In the genomic region with DNA sequence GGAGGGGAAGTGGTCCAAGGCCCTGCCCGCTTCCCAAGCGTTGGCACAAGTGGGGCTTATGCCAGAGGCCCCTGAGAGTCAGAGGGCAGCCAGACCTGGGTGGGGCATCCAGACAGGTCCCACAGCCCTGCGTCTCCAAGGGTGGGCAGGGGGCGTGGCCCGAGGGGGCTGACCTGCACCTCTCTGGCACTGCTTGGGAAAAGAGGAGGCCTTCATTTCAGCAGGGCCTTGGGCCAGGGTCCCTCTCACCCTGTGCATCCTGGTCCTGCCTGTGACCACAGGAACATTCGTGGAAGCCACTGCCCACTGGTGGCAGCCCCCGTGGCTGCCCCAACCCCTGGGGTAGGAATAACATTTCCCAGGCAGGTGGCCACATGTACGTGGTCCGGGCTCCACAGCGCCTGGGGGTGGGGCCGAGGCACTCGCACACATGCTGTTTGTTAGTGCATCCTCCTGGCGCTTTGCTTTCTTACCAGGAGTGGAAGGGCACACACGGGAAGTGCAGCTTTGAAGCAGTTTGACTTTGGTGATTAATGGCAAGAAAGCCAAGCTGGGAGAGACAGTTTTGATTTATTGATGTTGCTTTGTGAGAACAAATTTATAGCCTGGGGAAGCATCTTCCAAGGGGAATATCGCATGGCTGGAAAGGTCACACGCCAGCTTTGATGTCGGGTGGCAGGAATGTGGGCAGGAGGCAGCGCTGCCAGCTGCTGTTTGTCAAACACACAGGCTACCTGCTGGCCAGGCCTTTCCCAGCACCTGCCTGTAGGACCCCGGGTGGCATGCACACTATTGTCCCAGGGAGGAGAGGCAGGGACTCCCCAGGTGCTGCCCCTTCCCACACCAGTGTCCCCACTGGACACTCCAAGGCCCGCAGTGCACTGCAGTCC, we compare ENCODE assay signal across 15 cellular contexts. TPM values are rescaled to one million over a fixed set of nuclear protein-coding genes. Genes with fewer than 3 reads are reported as not detected.
DNase-seq lines count a peak whose midpoint lies in the region; ATAC-seq, FAIRE-seq and TF ChIP-seq lines count a peak whose summit lies in the region.
"Had no signal": no experiment of that assay in that cellular context is flagged by ENCODE, and none has a peak within 500 bp of the region (broad histone marks: within the 10 kb centered on the region; RNA-seq: fewer than 3 reads in every experiment).

No MANE protein-coding gene starts in this region.

- H3K4me1 Mint-ChIP-seq in activated T-helper 17 cell treated with anti-CD3 and anti-CD28 coated beads, Interleukin-2, amount 50 U/mL, for 72 hours = no peaks in the 10 kb centered on the region

- CTCF ChIA-PET in HepG2 (lab: Yijun Ruan, JAX; ENCODE audit: low intra/inter-chr PET ratio, low total read pairs) = interaction anchor here (1.7 to 6.8 kb wide), 2 partner anchors 27 to 58 kb away, joined by 3 to 181 read pairs; a partner anchor contains a TSS

- peak; percentile 46 for FAIRE-seq in HepG2 (lab: Jason Lieb, UNC)

- no peak overlapping the region for H2AFZ ChIP-seq in HepG2 (ENCODE audit: low read length)

- no peaks in the 10 kb centered on the region for H3K9me3 Mint-ChIP-seq in activated T-helper 17 cell treated with anti-CD3 and anti-CD28 coated beads, Interleukin-2, amount 50 U/mL, for 72 hours
- H3K9me3 Mint-ChIP-seq: activated naive CD4-positive, alpha-beta T cell treated with anti-CD3 and anti-CD28 coated beads for 36 hours; naive thymus-derived CD8-positive, alpha-beta T cell had no signal

- peaks cover 86% of the 10 kb centered on the region for H3K4me1 ChIP-seq in HepG2 (ENCODE audit: insufficient read depth, low read length)
- peaks cover 0 to 16% (median 4%) of the 10 kb centered on the region in 4 donors for H3K4me1 ChIP-seq in right lobe of liver

- in situ Hi-C loops in HepG2 (cut with HindIII; ENCODE audit: extremely low pct_ligation_motif_present, low pct_unique_long_range_greater_than_20kb) = no loop called here

- no peak overlapping the region for H3K4me3 Mint-ChIP-seq in activated T-helper 17 cell treated with anti-CD3 and anti-CD28 coated beads, Interleukin-2, amount 50 U/mL, for 72 hours
- H3K4me3 Mint-ChIP-seq: activated CD8-positive, alpha-beta T cell treated with anti-CD3 and anti-CD28 coated beads, Interleukin-2, amount 10 ng/mL, durations not matched to agents 7 days and 5 days; activated naive CD4-positive, alpha-beta T cell treated with anti-CD3 and anti-CD28 coated beads for 36 hours; B cell had no signal

- H3K27me3 Mint-ChIP-seq in activated T-helper 17 cell treated with anti-CD3 and anti-CD28 coated beads, Interleukin-2, amount 50 U/mL, for 72 hours = no peaks in the 10 kb centered on the region
- H3K27me3 Mint-ChIP-seq: B cell; naive thymus-derived CD8-positive, alpha-beta T cell had no signal

- BruUV-seq in HepG2 (replicated peaks; lab: Mats Ljungman, UMichigan) = TSS peak; percentile 18

- H3K36me3 ChIP-seq in HepG2 (replicated peaks in 1 of 2; ENCODE audit: control insufficient read depth in 1 of 2, insufficient read depth in 2 of 2, low read length in 2 of 2) (peaks cover 12% of the 10 kb centered on the region in 2 experiments; a peak in 3 of 5 replicates), right lobe of liver (peaks cover 0 to 8% (median 0%) of the 10 kb centered on the region in 4 donors)

- TF ChIP-seq CTCF in HepG2 (CRISPR knock-in tag; IDR thresholded peaks at IDR 0.05) = peak; percentile 57
- TF ChIP-seq CTCF in right lobe of liver (IDR thresholded peaks at IDR 0.05) = no peak

- no peak overlapping the region; the same call in 1 of the 2 replicates for H3K9ac ChIP-seq in HepG2 (ENCODE audit: insufficient read depth, low read depth, low read length)

- no peaks in the 10 kb centered on the region; the same call in 1 of the 2 replicates for H4K20me1 ChIP-seq in HepG2 (ENCODE audit: insufficient read depth, low read length)

- H3K27ac ChIP-seq in HepG2 (ENCODE audit: extremely low read length, insufficient read depth, low read length) (peak overlapping the region; percentile 68), right lobe of liver (no peak overlapping the region)
- H3K27ac ChIP-seq: heart left ventricle had no signal

- ATAC-seq in HepG2 (no peak), right lobe of liver (no peak)
- no peak for ATAC-seq in activated T-helper 17 cell treated with anti-CD3 and anti-CD28 coated beads, Interleukin-2, amount 50 U/mL, for 72 hours (replicated peaks)
- ATAC-seq: activated CD8-positive, alpha-beta T cell treated with anti-CD3 and anti-CD28 coated beads, Interleukin-2, amount 10 ng/mL, durations not matched to agents 7 days and 5 days; heart left ventricle; left cardiac atrium; naive thymus-derived CD8-positive, alpha-beta T cell had no signal

- DNase-seq in HepG2 (ENCODE audit: low spot score) (no peak), right lobe of liver (no peak), SHP77 treated with DMSO at 0.1 percent for 48 hours (lab: John Stamatoyannopoulos, UW) (peak; percentile 82), head of caudate nucleus (no peak), NCI-H526 (lab: John Stamatoyannopoulos, UW) (no peak)
- DNase-seq: activated CD8-positive, alpha-beta T cell treated with anti-CD3 and anti-CD28 coated beads, Interleukin-2, amount 10 ng/mL, durations not matched to agents 7 days and 5 days; activated naive CD4-positive, alpha-beta T cell treated with anti-CD3 and anti-CD28 coated beads for 36 hours; heart left ventricle; Kasumi-1; left cardiac atrium; naive thymus-derived CD8-positive, alpha-beta T cell; NCI-H2107; RPMI8226 had no signal

- no peaks in the 10 kb centered on the region for H3K9me3 ChIP-seq in HepG2 (ENCODE audit: low read length)
- no peaks in the 10 kb centered on the region for H3K9me3 ChIP-seq in right lobe of liver
- H3K9me3 ChIP-seq: heart left ventricle had no signal

- TF ChIP-seq EP300 in HepG2 (IDR thresholded peaks at IDR 0.05; ENCODE audit: low read depth in 2 of 2, low read length in 2 of 2) (no peak), HepG2 (CRISPR knock-in tag; IDR thresholded peaks at IDR 0.05; ENCODE audit: borderline replicate concordance) (no peak)

- H3K4me2 ChIP-seq in HepG2 (ENCODE audit: low read depth, low read length) = no peak overlapping the region

- no peak overlapping the region for H3K27ac Mint-ChIP-seq in activated T-helper 17 cell treated with anti-CD3 and anti-CD28 coated beads, Interleukin-2, amount 50 U/mL, for 72 hours
- H3K27ac Mint-ChIP-seq: activated CD8-positive, alpha-beta T cell treated with anti-CD3 and anti-CD28 coated beads, Interleukin-2, amount 10 ng/mL, durations not matched to agents 7 days and 5 days; activated naive CD4-positive, alpha-beta T cell treated with anti-CD3 and anti-CD28 coated beads for 36 hours; B cell; naive thymus-derived CD8-positive, alpha-beta T cell had no signal

- H3K27me3 ChIP-seq in HepG2 (ENCODE audit: control insufficient read depth in 1 of 2, insufficient read depth in 2 of 2, low read length in 2 of 2) (no peaks in the 10 kb centered on the region; a peak in 1 of 5 replicates), right lobe of liver (no peaks in the 10 kb centered on the region)
- H3K27me3 ChIP-seq: heart left ventricle had no signal

- 94% methylated on average over 19 of the region's 20 CpGs for WGBS in HepG2 (ENCODE audit: low lambda C conversion rate)
- WGBS in right lobe of liver (ENCODE audit: insufficient coverage, low coverage, low lambda C conversion rate, missing lambda C conversion rate) = no CpG with 5 or more reads among the region's 20 CpGs

- H3K4me3 ChIP-seq in HepG2 (replicated peaks in 1 of 3; ENCODE audit: insufficient read depth in 1 of 3, low read depth in 2 of 3, low read length in 3 of 3) (no peak overlapping the region), right lobe of liver (no peak overlapping the region)
- H3K4me3 ChIP-seq: heart left ventricle had no signal

- peaks cover 28% of the 10 kb centered on the region for H3K79me2 ChIP-seq in HepG2 (ENCODE audit: insufficient read depth, low read length)

- intact Hi-C loops in HepG2 (cut with micrococcal nuclease; ENCODE audit: unreplicated experiment) (no loop called here), right lobe of liver (cut with DNase I) (loop anchor here (5.0 to 10.0 kb wide), 3 partner anchors 56 to 134 kb away; a partner anchor contains a TSS), head of caudate nucleus (cut with DNase I) (no loop called here)

- POLR2A ChIA-PET in HepG2 (lab: Yijun Ruan, JAX) = interaction anchor here (1.0 to 14.1 kb wide), 6 partner anchors 20 to 84 kb away, joined by 3 to 470 read pairs (median 11); a partner anchor contains a TSS

- peaks cover 15% of the 10 kb centered on the region for H3K36me3 Mint-ChIP-seq in activated T-helper 17 cell treated with anti-CD3 and anti-CD28 coated beads, Interleukin-2, amount 50 U/mL, for 72 hours (ENCODE audit: low read depth)

- no peak for TF ChIP-seq RAD21 in HepG2 (CRISPR knock-in tag; IDR thresholded peaks at IDR 0.05)

- TF ChIP-seq POLR2A in HepG2 (IDR thresholded peaks at IDR 0.05; ENCODE audit: insufficient read depth in 1 of 2, low read depth in 2 of 2, low read length in 2 of 2) = no peak; a peak in 1 of 4 replicates
- no peak for TF ChIP-seq POLR2A in right lobe of liver (IDR thresholded peaks at IDR 0.05)

RNA-seq across cellular contexts. Expression of a gene that starts 4.3 kb away (rescaled TPM):
- 166 and 170 TPM in 2 replicates for total RNA-seq in HepG2 (2016; rRNA removed; fragmentation: Illumina TruSeq; extraction: Trizol)
- total RNA-seq in HepG2 (2016; cell fraction: cytosol; rRNA removed; fragmentation: Illumina TruSeq; extraction: Trizol; ENCODE audit: low read depth) = 262 and 321 TPM in 2 replicates
- total RNA-seq in HepG2 (2016; cell fraction: insoluble cytoplasmic fraction; rRNA removed; fragmentation: Illumina TruSeq; extraction: Trizol) = 171 and 173 TPM in 2 replicates
- total RNA-seq in HepG2 (2016; cell fraction: membrane; rRNA removed; fragmentation: Illumina TruSeq; extraction: Trizol) = 221 and 277 TPM in 2 replicates
- 85.1 and 103 TPM in 2 replicates for total RNA-seq in HepG2 (2016; cell fraction: nucleus; rRNA removed; fragmentation: Illumina TruSeq; extraction: Trizol)
- polyA plus RNA-seq in HepG2 (2011; rRNA removed) = 92.7 and 96.7 TPM in 2 replicates
- polyA plus RNA-seq in HepG2 (2011; cell fraction: cytosol; rRNA removed) = 88.8 and 138 TPM in 2 replicates
- polyA plus RNA-seq in HepG2 (2011; cell fraction: nucleus; rRNA removed) = 166 and 170 TPM in 2 replicates
- polyA plus RNA-seq in HepG2 (2012) = 46.3 and 61.5 TPM in 2 replicates
- 176 and 237 TPM in 2 replicates for polyA plus RNA-seq in HepG2 (2016; cell fraction: cytosol; fragmentation: Illumina TruSeq; extraction: Trizol; ENCODE audit: low read depth)
- polyA plus RNA-seq in HepG2 (2016; cell fraction: insoluble cytoplasmic fraction; fragmentation: Illumina TruSeq; extraction: Trizol; ENCODE audit: low read depth) = 143 and 150 TPM in 2 replicates
- 176 and 221 TPM in 2 replicates for polyA plus RNA-seq in HepG2 (2016; cell fraction: membrane; fragmentation: Illumina TruSeq; extraction: Trizol; ENCODE audit: low read depth)
- 178 and 180 TPM in 2 replicates for polyA plus RNA-seq in HepG2 (2016; cell fraction: nucleus; fragmentation: Illumina TruSeq; extraction: Trizol; ENCODE audit: insufficient read depth, low read depth)
- polyA minus RNA-seq in HepG2 (2011; rRNA and poly(A)+ RNA removed; ENCODE audit: low replicate concordance) = 32.0 and 49.8 TPM in 2 replicates
- 14.8 and 16.2 TPM in 2 replicates for polyA minus RNA-seq in HepG2 (2011; cell fraction: cytosol; rRNA and poly(A)+ RNA removed)
- 20.0 and 26.9 TPM in 2 replicates for polyA minus RNA-seq in HepG2 (2011; cell fraction: nucleus; rRNA and poly(A)+ RNA removed)
- 10 to 100 TPM; 27.3 to 81.1 (median 47.8) TPM for total RNA-seq in right lobe of liver
- 100 to 1,000 TPM in 1 of 2 donors, 10 to 100 TPM in 1; 66.1 to 102 TPM for total RNA-seq in activated T-helper 17 cell treated with anti-CD3 and anti-CD28 coated beads, Interleukin-2, amount 50 U/mL, for 72 hours

RNA-seq across cellular contexts. Expression of a gene that starts 4.7 kb away (rescaled TPM):
- total RNA-seq in HepG2 (2016; rRNA removed; fragmentation: Illumina TruSeq; extraction: Trizol) (21.4 and 48.1 TPM in 2 replicates), right lobe of liver (10 to 100 TPM in 3 of 6 experiments, 1 to 10 TPM in 3; 4.9 to 15.6 (median 11.9) TPM)
- 30.2 and 31.8 TPM in 2 replicates for total RNA-seq in HepG2 (2016; cell fraction: cytosol; rRNA removed; fragmentation: Illumina TruSeq; extraction: Trizol; ENCODE audit: low read depth)
- 20.6 and 49.6 TPM in 2 replicates for total RNA-seq in HepG2 (2016; cell fraction: insoluble cytoplasmic fraction; rRNA removed; fragmentation: Illumina TruSeq; extraction: Trizol)
- total RNA-seq in HepG2 (2016; cell fraction: membrane; rRNA removed; fragmentation: Illumina TruSeq; extraction: Trizol) = 14.9 and 19.0 TPM in 2 replicates
- 49.7 and 54.4 TPM in 2 replicates for total RNA-seq in HepG2 (2016; cell fraction: nucleus; rRNA removed; fragmentation: Illumina TruSeq; extraction: Trizol)
- polyA plus RNA-seq in HepG2 (2011; rRNA removed) = 11.6 and 14.1 TPM in 2 replicates
- 5.5 and 10.0 TPM in 2 replicates for polyA plus RNA-seq in HepG2 (2011; cell fraction: cytosol; rRNA removed)
- 112 and 182 TPM in 2 replicates for polyA plus RNA-seq in HepG2 (2011; cell fraction: nucleus; rRNA removed)
- polyA plus RNA-seq in HepG2 (2012) = 7.5 and 8.8 TPM in 2 replicates
- 3.3 and 4.2 TPM in 2 replicates for polyA plus RNA-seq in HepG2 (2016; cell fraction: cytosol; fragmentation: Illumina TruSeq; extraction: Trizol; ENCODE audit: low read depth)
- polyA plus RNA-seq in HepG2 (2016; cell fraction: insoluble cytoplasmic fraction; fragmentation: Illumina TruSeq; extraction: Trizol; ENCODE audit: low read depth) = 19.5 and 19.7 TPM in 2 replicates
- 9.1 and 9.2 TPM in 2 replicates for polyA plus RNA-seq in HepG2 (2016; cell fraction: membrane; fragmentation: Illumina TruSeq; extraction: Trizol; ENCODE audit: low read depth)
- polyA plus RNA-seq in HepG2 (2016; cell fraction: nucleus; fragmentation: Illumina TruSeq; extraction: Trizol; ENCODE audit: insufficient read depth, low read depth) = 129 and 136 TPM in 2 replicates
- 11.1 and 15.7 TPM in 2 replicates for polyA minus RNA-seq in HepG2 (2011; rRNA and poly(A)+ RNA removed; ENCODE audit: low replicate concordance)
- 6.1 and 8.2 TPM in 2 replicates for polyA minus RNA-seq in HepG2 (2011; cell fraction: cytosol; rRNA and poly(A)+ RNA removed)
- polyA minus RNA-seq in HepG2 (2011; cell fraction: nucleus; rRNA and poly(A)+ RNA removed) = 25.0 and 27.2 TPM in 2 replicates
- 10 to 100 TPM; 14.0 to 23.9 TPM for total RNA-seq in activated T-helper 17 cell treated with anti-CD3 and anti-CD28 coated beads, Interleukin-2, amount 50 U/mL, for 72 hours

RNA-seq across cellular contexts. Expression of a gene that starts 13.1 kb away (rescaled TPM):
- 4.0 and 10.5 TPM in 2 replicates for total RNA-seq in HepG2 (2016; rRNA removed; fragmentation: Illumina TruSeq; extraction: Trizol)
- total RNA-seq in HepG2 (2016; cell fraction: cytosol; rRNA removed; fragmentation: Illumina TruSeq; extraction: Trizol; ENCODE audit: low read depth) = 6.8 and 9.8 TPM in 2 replicates
- 3.9 and 12.6 TPM in 2 replicates for total RNA-seq in HepG2 (2016; cell fraction: insoluble cytoplasmic fraction; rRNA removed; fragmentation: Illumina TruSeq; extraction: Trizol)
- total RNA-seq in HepG2 (2016; cell fraction: membrane; rRNA removed; fragmentation: Illumina TruSeq; extraction: Trizol) = 7.3 and 10.1 TPM in 2 replicates
- 11.7 and 12.9 TPM in 2 replicates for total RNA-seq in HepG2 (2016; cell fraction: nucleus; rRNA removed; fragmentation: Illumina TruSeq; extraction: Trizol)
- 21.3 and 24.1 TPM in 2 replicates for polyA plus RNA-seq in HepG2 (2011; rRNA removed)
- 12.8 and 16.7 TPM in 2 replicates for polyA plus RNA-seq in HepG2 (2011; cell fraction: cytosol; rRNA removed)
- 111 and 165 TPM in 2 replicates for polyA plus RNA-seq in HepG2 (2011; cell fraction: nucleus; rRNA removed)
- 6.3 and 10.6 TPM in 2 replicates for polyA plus RNA-seq in HepG2 (2012)
- polyA plus RNA-seq in HepG2 (2016; cell fraction: cytosol; fragmentation: Illumina TruSeq; extraction: Trizol; ENCODE audit: low read depth) = 10.4 and 12.0 TPM in 2 replicates
- polyA plus RNA-seq in HepG2 (2016; cell fraction: insoluble cytoplasmic fraction; fragmentation: Illumina TruSeq; extraction: Trizol; ENCODE audit: low read depth) = 6.0 and 7.2 TPM in 2 replicates
- polyA plus RNA-seq in HepG2 (2016; cell fraction: membrane; fragmentation: Illumina TruSeq; extraction: Trizol; ENCODE audit: low read depth) = 8.8 and 10.0 TPM in 2 replicates
- polyA plus RNA-seq in HepG2 (2016; cell fraction: nucleus; fragmentation: Illumina TruSeq; extraction: Trizol; ENCODE audit: insufficient read depth, low read depth) = 45.9 and 51.6 TPM in 2 replicates
- polyA minus RNA-seq in HepG2 (2011; rRNA and poly(A)+ RNA removed; ENCODE audit: low replicate concordance) = 12.6 and 13.2 TPM in 2 replicates
- polyA minus RNA-seq in HepG2 (2011; cell fraction: cytosol; rRNA and poly(A)+ RNA removed) = 3.0 and 3.6 TPM in 2 replicates
- polyA minus RNA-seq in HepG2 (2011; cell fraction: nucleus; rRNA and poly(A)+ RNA removed) = 6.7 and 7.6 TPM in 2 replicates
- total RNA-seq in right lobe of liver = 1 to 10 TPM; 3.4 to 9.0 (median 5.4) TPM
- 1 to 10 TPM; 6.6 to 7.7 TPM for total RNA-seq in activated T-helper 17 cell treated with anti-CD3 and anti-CD28 coated beads, Interleukin-2, amount 50 U/mL, for 72 hours
- polyA plus RNA-seq: naive thymus-derived CD8-positive, alpha-beta T cell had no signal

RNA-seq across cellular contexts. Expression of a gene that starts 19.1 kb away (rescaled TPM):
- total RNA-seq in HepG2 (2016; rRNA removed; fragmentation: Illumina TruSeq; extraction: Trizol) = 286 and 311 TPM in 2 replicates
- 275 and 353 TPM in 2 replicates for total RNA-seq in HepG2 (2016; cell fraction: cytosol; rRNA removed; fragmentation: Illumina TruSeq; extraction: Trizol; ENCODE audit: low read depth)
- 302 and 321 TPM in 2 replicates for total RNA-seq in HepG2 (2016; cell fraction: insoluble cytoplasmic fraction; rRNA removed; fragmentation: Illumina TruSeq; extraction: Trizol)
- 228 and 297 TPM in 2 replicates for total RNA-seq in HepG2 (2016; cell fraction: membrane; rRNA removed; fragmentation: Illumina TruSeq; extraction: Trizol)
- 132 and 152 TPM in 2 replicates for total RNA-seq in HepG2 (2016; cell fraction: nucleus; rRNA removed; fragmentation: Illumina TruSeq; extraction: Trizol)
- 287 and 290 TPM in 2 replicates for polyA plus RNA-seq in HepG2 (2011; rRNA removed)
- polyA plus RNA-seq in HepG2 (2011; cell fraction: cytosol; rRNA removed) = 253 and 424 TPM in 2 replicates
- 645 and 737 TPM in 2 replicates for polyA plus RNA-seq in HepG2 (2011; cell fraction: nucleus; rRNA removed)
- 190 and 266 TPM in 2 replicates for polyA plus RNA-seq in HepG2 (2012)
- polyA plus RNA-seq in HepG2 (2016; cell fraction: cytosol; fragmentation: Illumina TruSeq; extraction: Trizol; ENCODE audit: low read depth) = 398 and 426 TPM in 2 replicates
- 296 and 330 TPM in 2 replicates for polyA plus RNA-seq in HepG2 (2016; cell fraction: insoluble cytoplasmic fraction; fragmentation: Illumina TruSeq; extraction: Trizol; ENCODE audit: low read depth)
- 308 and 335 TPM in 2 replicates for polyA plus RNA-seq in HepG2 (2016; cell fraction: membrane; fragmentation: Illumina TruSeq; extraction: Trizol; ENCODE audit: low read depth)
- polyA plus RNA-seq in HepG2 (2016; cell fraction: nucleus; fragmentation: Illumina TruSeq; extraction: Trizol; ENCODE audit: insufficient read depth, low read depth) = 280 and 299 TPM in 2 replicates
- polyA minus RNA-seq in HepG2 (2011; rRNA and poly(A)+ RNA removed; ENCODE audit: low replicate concordance) = 73.9 and 172 TPM in 2 replicates
- polyA minus RNA-seq in HepG2 (2011; cell fraction: cytosol; rRNA and poly(A)+ RNA removed) = 52.1 and 74.6 TPM in 2 replicates
- 61.5 and 67.5 TPM in 2 replicates for polyA minus RNA-seq in HepG2 (2011; cell fraction: nucleus; rRNA and poly(A)+ RNA removed)
- 1,000 to 10,000 TPM in 2 of 6 experiments, 100 to 1,000 TPM in 4; 389 to 1,607 (median 735) TPM for total RNA-seq in right lobe of liver
- total RNA-seq in activated T-helper 17 cell treated with anti-CD3 and anti-CD28 coated beads, Interleukin-2, amount 50 U/mL, for 72 hours = 10 to 100 TPM; 63.1 to 91.0 TPM

RNA-seq across cellular contexts. Expression of a gene that starts 33.2 kb away (rescaled TPM):
- total RNA-seq in HepG2 (2016; rRNA removed; fragmentation: Illumina TruSeq; extraction: Trizol) (27.8 and 64.0 TPM in 2 replicates), right lobe of liver (10 to 100 TPM; 29.9 to 53.3 (median 43.7) TPM)
- total RNA-seq in HepG2 (2016; cell fraction: cytosol; rRNA removed; fragmentation: Illumina TruSeq; extraction: Trizol; ENCODE audit: low read depth) = 72.5 and 73.8 TPM in 2 replicates
- 23.6 and 61.0 TPM in 2 replicates for total RNA-seq in HepG2 (2016; cell fraction: insoluble cytoplasmic fraction; rRNA removed; fragmentation: Illumina TruSeq; extraction: Trizol)
- 95.0 and 98.0 TPM in 2 replicates for total RNA-seq in HepG2 (2016; cell fraction: membrane; rRNA removed; fragmentation: Illumina TruSeq; extraction: Trizol)
- total RNA-seq in HepG2 (2016; cell fraction: nucleus; rRNA removed; fragmentation: Illumina TruSeq; extraction: Trizol) = 53.3 and 60.7 TPM in 2 replicates
- 61.4 and 90.6 TPM in 2 replicates for polyA plus RNA-seq in HepG2 (2011; rRNA removed)
- polyA plus RNA-seq in HepG2 (2011; cell fraction: cytosol; rRNA removed) = 36.1 and 62.0 TPM in 2 replicates
- polyA plus RNA-seq in HepG2 (2011; cell fraction: nucleus; rRNA removed) = 548 and 733 TPM in 2 replicates
- polyA plus RNA-seq in HepG2 (2012) = 60.9 and 71.7 TPM in 2 replicates
- polyA plus RNA-seq in HepG2 (2016; cell fraction: cytosol; fragmentation: Illumina TruSeq; extraction: Trizol; ENCODE audit: low read depth) = 106 and 121 TPM in 2 replicates
- 35.7 and 47.7 TPM in 2 replicates for polyA plus RNA-seq in HepG2 (2016; cell fraction: insoluble cytoplasmic fraction; fragmentation: Illumina TruSeq; extraction: Trizol; ENCODE audit: low read depth)
- polyA plus RNA-seq in HepG2 (2016; cell fraction: membrane; fragmentation: Illumina TruSeq; extraction: Trizol; ENCODE audit: low read depth) = 128 and 132 TPM in 2 replicates
- 227 and 229 TPM in 2 replicates for polyA plus RNA-seq in HepG2 (2016; cell fraction: nucleus; fragmentation: Illumina TruSeq; extraction: Trizol; ENCODE audit: insufficient read depth, low read depth)
- 12.3 and 58.2 TPM in 2 replicates for polyA minus RNA-seq in HepG2 (2011; rRNA and poly(A)+ RNA removed; ENCODE audit: low replicate concordance)
- polyA minus RNA-seq in HepG2 (2011; cell fraction: cytosol; rRNA and poly(A)+ RNA removed) = 21.9 and 29.0 TPM in 2 replicates
- 29.7 and 35.9 TPM in 2 replicates for polyA minus RNA-seq in HepG2 (2011; cell fraction: nucleus; rRNA and poly(A)+ RNA removed)
- total RNA-seq in activated T-helper 17 cell treated with anti-CD3 and anti-CD28 coated beads, Interleukin-2, amount 50 U/mL, for 72 hours = 10 to 100 TPM; 21.1 to 25.2 TPM

Comparison
In these comparisons a context has a peak if more than half of its experiments do, and no peak if none do; other contexts are left out.
1. intact Hi-C loops: an anchor here in right lobe of liver (5.0 to 10.0 kb wide); none called in HepG2 and head of caudate nucleus.